1 cellular context compared by ENCODE assay signal in the genomic region with DNA sequence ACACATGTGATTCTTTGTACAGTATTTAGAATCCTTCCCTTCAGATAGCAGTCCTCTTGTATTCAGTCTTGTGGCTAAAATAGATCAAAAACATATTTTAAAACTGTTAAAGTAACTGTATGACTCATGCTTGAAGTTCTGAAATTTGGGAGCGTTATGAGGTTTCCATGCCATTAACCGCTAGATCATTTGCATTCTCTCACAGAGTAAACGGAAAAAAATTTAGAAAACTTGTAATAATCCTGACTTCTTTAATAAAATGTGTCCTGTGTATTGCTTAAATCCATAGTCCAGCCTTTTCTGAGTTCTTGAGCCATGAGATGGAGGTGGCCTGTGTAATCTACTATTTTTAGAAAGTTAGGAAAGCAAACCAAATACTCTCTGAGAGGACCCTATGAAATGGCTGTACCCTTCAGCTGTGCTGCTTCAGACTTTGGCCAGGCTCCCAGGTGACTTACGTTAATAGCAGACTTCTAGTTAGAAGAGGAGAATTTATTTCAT.
TF ChIP-seq lines count a peak whose summit lies in the region.

No MANE protein-coding gene starts in this region.

TF ChIP-seq in GM23338, 12 proteins besides CTCF, POLR2A, EP300 and RAD21 (continued from another document):
- TF ChIP-seq, protein P1, sequence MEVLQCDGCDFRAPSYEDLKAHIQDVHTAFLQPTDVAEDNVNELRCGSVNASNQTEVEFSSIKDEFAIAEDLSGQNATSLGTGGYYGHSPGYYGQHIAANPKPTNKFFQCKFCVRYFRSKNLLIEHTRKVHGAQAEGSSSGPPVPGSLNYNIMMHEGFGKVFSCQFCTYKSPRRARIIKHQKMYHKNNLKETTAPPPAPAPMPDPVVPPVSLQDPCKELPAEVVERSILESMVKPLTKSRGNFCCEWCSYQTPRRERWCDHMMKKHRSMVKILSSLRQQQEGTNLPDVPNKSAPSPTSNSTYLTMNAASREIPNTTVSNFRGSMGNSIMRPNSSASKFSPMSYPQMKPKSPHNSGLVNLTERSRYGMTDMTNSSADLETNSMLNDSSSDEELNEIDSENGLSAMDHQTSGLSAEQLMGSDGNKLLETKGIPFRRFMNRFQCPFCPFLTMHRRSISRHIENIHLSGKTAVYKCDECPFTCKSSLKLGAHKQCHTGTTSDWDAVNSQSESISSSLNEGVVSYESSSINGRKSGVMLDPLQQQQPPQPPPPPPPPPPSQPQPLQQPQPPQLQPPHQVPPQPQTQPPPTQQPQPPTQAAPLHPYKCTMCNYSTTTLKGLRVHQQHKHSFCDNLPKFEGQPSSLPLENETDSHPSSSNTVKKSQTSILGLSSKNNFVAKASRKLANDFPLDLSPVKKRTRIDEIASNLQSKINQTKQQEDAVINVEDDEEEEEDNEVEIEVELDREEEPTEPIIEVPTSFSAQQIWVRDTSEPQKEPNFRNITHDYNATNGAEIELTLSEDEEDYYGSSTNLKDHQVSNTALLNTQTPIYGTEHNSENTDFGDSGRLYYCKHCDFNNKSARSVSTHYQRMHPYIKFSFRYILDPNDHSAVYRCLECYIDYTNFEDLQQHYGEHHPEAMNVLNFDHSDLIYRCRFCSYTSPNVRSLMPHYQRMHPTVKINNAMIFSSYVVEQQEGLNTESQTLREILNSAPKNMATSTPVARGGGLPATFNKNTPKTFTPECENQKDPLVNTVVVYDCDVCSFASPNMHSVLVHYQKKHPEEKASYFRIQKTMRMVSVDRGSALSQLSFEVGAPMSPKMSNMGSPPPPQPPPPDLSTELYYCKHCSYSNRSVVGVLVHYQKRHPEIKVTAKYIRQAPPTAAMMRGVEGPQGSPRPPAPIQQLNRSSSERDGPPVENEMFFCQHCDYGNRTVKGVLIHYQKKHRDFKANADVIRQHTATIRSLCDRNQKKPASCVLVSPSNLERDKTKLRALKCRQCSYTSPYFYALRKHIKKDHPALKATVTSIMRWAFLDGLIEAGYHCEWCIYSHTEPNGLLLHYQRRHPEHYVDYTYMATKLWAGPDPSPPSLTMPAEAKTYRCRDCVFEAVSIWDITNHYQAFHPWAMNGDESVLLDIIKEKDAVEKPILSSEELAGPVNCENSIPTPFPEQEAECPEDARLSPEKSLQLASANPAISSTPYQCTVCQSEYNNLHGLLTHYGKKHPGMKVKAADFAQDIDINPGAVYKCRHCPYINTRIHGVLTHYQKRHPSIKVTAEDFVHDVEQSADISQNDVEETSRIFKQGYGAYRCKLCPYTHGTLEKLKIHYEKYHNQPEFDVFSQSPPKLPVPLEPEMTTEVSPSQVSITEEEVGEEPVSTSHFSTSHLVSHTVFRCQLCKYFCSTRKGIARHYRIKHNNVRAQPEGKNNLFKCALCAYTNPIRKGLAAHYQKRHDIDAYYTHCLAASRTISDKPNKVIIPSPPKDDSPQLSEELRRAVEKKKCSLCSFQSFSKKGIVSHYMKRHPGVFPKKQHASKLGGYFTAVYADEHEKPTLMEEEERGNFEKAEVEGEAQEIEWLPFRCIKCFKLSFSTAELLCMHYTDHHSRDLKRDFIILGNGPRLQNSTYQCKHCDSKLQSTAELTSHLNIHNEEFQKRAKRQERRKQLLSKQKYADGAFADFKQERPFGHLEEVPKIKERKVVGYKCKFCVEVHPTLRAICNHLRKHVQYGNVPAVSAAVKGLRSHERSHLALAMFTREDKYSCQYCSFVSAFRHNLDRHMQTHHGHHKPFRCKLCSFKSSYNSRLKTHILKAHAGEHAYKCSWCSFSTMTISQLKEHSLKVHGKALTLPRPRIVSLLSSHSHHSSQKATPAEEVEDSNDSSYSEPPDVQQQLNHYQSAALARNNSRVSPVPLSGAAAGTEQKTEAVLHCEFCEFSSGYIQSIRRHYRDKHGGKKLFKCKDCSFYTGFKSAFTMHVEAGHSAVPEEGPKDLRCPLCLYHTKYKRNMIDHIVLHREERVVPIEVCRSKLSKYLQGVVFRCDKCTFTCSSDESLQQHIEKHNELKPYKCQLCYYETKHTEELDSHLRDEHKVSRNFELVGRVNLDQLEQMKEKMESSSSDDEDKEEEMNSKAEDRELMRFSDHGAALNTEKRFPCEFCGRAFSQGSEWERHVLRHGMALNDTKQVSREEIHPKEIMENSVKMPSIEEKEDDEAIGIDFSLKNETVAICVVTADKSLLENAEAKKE (CRISPR knock-in tag; IDR thresholded peaks at IDR 0.05) = no peak
- no peak for TF ChIP-seq ZNF114 (CRISPR knock-in tag; IDR thresholded peaks at IDR 0.05)
- TF ChIP-seq CREB1 (CRISPR knock-in tag; IDR thresholded peaks at IDR 0.05; ENCODE audit: low read depth) = no peak
- TF ChIP-seq STAT1 (IDR thresholded peaks at IDR 0.05; ENCODE audit: unreplicated experiment) = no peak
